1 cellular context compared by ENCODE assay signal in the genomic region with DNA sequence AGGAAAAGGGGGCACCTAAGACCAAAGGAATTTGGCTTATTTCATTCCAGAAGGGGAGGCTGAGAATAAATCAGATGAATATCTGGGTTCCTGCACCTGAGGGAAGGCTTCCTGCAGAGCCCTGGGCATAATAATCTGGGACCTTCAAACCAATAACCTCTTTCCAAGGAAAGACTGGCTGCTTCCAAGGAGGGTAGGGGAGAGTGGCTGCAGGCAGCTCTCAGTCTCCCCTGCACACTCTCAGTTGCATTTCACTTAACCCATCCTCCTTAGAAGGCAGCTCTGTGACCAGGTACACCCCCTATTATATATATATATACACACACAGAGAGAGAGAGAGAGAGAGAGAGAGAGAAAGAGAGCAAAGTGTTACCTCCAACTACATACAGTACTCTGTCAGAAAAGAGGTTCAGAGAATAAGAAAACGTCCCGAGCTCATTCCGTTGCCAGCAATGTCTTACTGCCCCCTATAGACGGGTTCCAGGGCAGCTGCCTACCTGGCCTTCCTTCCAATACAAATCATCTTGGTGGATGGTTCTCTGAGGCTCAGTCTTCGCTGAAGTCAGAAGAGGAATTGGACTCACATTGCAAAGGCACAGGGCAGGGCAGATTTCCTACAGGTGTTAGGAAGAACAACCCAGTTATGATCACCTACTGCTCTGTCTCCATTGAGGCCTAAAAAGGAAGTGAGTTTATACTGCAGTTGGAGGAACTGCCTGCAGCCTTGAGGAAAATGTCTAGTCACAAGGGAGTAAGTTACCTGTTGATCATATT.
TF ChIP-seq lines count a peak whose summit lies in the region.

No MANE protein-coding gene starts in this region.

TF ChIP-seq in HEK293, 187 proteins besides CTCF, POLR2A, EP300 and RAD21 (continued from another document):
- no peak for TF ChIP-seq ZNF692 (tag by site-specific recombination; IDR thresholded peaks at IDR 0.05)
- no peak for TF ChIP-seq ZNF133 (tag by site-specific recombination; IDR thresholded peaks at IDR 0.05)
